Comparison of ENCODE assay signal across 30 cellular contexts in genomic region chr4:189385098-189385497, GRCh38.
"Had no signal": no experiment of that assay in that cellular context is flagged by ENCODE, and none has a peak within 500 bp of the region (broad histone marks: within the 10 kb centered on the region; RNA-seq: fewer than 3 reads in every experiment).

No MANE protein-coding gene starts in this region.

- DNase-seq: activated CD4-positive, alpha-beta T cell treated with anti-CD3 and anti-CD28 coated beads, Interleukin-2, amount 10 ng/mL, durations not matched to agents 24 days and 14 days; activated CD4-positive, alpha-beta T cell treated with anti-CD3 and anti-CD28 coated beads, Interleukin-2, amount 50 U/mL, for 4 hours; activated CD8-positive, alpha-beta T cell treated with anti-CD3 and anti-CD28 coated beads for 36 hours; activated effector memory CD4-positive, alpha-beta T cell treated with anti-CD3 and anti-CD28 coated beads, Interleukin-2, amount 50 U/mL, for 16 hours; activated naive CD4-positive, alpha-beta T cell; activated naive CD4-positive, alpha-beta T cell treated with anti-CD3 and anti-CD28 coated beads, Interleukin-2, amount 50 U/mL, for 16 hours; activated naive CD8-positive, alpha-beta T cell treated with anti-CD3 and anti-CD28 coated beads for 36 hours; activated T-cell treated with anti-CD3 and anti-CD28 coated beads, Interleukin-2, amount 50 U/mL, for 1 hour; activated T-cell treated with anti-CD3 and anti-CD28 coated beads, Interleukin-2, amount 50 U/mL, for 72 hours; amniotic stem cell; aorta; brain microvascular endothelial cell; central memory CD4-positive, alpha-beta T cell; Kasumi-1; KG1; MG63; NCI-H1048; NCI-H1105 treated with DMSO at 0.1 percent for 48 hours; NCI-H1436; NCI-H1694; NCI-H2029; NCI-H2227 treated with DMSO at 0.1 percent for 48 hours; NCI-H446; NCI-H510A treated with DMSO at 0.1 percent for 48 hours; PC-3; Peyer's patch; RPMI8226; SHP77 treated with DMSO at 0.1 percent for 48 hours; SK-N-SH had no signal

- ATAC-seq: activated CD8-positive, alpha-beta T cell treated with anti-CD3 and anti-CD28 coated beads for 36 hours; activated T-cell treated with anti-CD3 and anti-CD28 coated beads, Interleukin-2, amount 50 U/mL, for 72 hours; activated T-helper 17 cell treated with anti-CD3 and anti-CD28 coated beads, Interleukin-2, amount 50 U/mL, for 72 hours; PC-3 had no signal
